In genomic region chr3:49341996-49342395, GRCh38 we compare ENCODE assay signal across 1 cellular context.
TF ChIP-seq lines count a peak whose summit lies in the region.

No MANE protein-coding gene starts in this region.

TF ChIP-seq in GM23338, 12 proteins besides CTCF, POLR2A, EP300 and RAD21 (continued from another document):
- TF ChIP-seq ZNF462 (CRISPR knock-in tag; IDR thresholded peaks at IDR 0.05) (no peak), STAT1 (IDR thresholded peaks at IDR 0.05; ENCODE audit: unreplicated experiment) (no peak), REST (IDR thresholded peaks at IDR 0.05; ENCODE audit: unreplicated experiment) (no peak), ETS1 (IDR thresholded peaks at IDR 0.05) (no peak), ZNF331 (CRISPR knock-in tag; IDR thresholded peaks at IDR 0.05; ENCODE audit: low read depth) (no peak), POLR2AphosphoS5 (IDR thresholded peaks at IDR 0.05; ENCODE audit: low read depth) (no peak)
